ENCODE assay signal across 1 cellular context in genomic region chr19:35120492-35120891, GRCh38.
TF ChIP-seq lines count a peak whose summit lies in the region.

No MANE protein-coding gene starts in this region.

TF ChIP-seq in IMR-90, 13 proteins besides CTCF, POLR2A, EP300 and RAD21:
- no peak for TF ChIP-seq CHD1 (IDR thresholded peaks at IDR 0.05; ENCODE audit: low read depth, low read length)
- no peak for TF ChIP-seq MAFK (IDR thresholded peaks at IDR 0.05; ENCODE audit: low read depth, low read length)
- TF ChIP-seq SMC3 (IDR thresholded peaks at IDR 0.05; ENCODE audit: low read depth, low read length): no peak
- no peak for TF ChIP-seq RCOR1 (IDR thresholded peaks at IDR 0.05; ENCODE audit: insufficient replicate concordance, low read length)
- TF ChIP-seq NFE2L2 (IDR thresholded peaks at IDR 0.05; ENCODE audit: low read depth, low read length): no peak
- TF ChIP-seq BHLHE40 (IDR thresholded peaks at IDR 0.05; ENCODE audit: low read depth, low read length): no peak
- no peak for TF ChIP-seq RFX5 (IDR thresholded peaks at IDR 0.05; ENCODE audit: low read depth, low read length)
